Comparison of ENCODE assay signal across 6 cellular contexts in genomic region chr2:187516635-187517510, GRCh38. TPM values are rescaled to one million over a fixed set of nuclear protein-coding genes. Genes with fewer than 3 reads are reported as not detected.
"Had no signal": no experiment of that assay in that cellular context is flagged by ENCODE, and none has a peak within 500 bp of the region (broad histone marks: within the 10 kb centered on the region; RNA-seq: fewer than 3 reads in every experiment).

No MANE protein-coding gene starts in this region.

RNA-seq across cellular contexts. Expression of gene TFPI, which starts 37.4 kb away (rescaled TPM):
- total RNA-seq: activated B cell treated with CpG ODN at 0.5 μM for 24 hours; activated CD4-positive, alpha-beta memory T cell treated with anti-CD3 and anti-CD28 coated beads for 36 hours; activated CD8-positive, alpha-beta memory T cell treated with anti-CD3 and anti-CD28 coated beads for 36 hours; activated CD8-positive, alpha-beta T cell treated with anti-CD3 and anti-CD28 coated beads for 36 hours; activated naive CD4-positive, alpha-beta T cell treated with anti-CD3 and anti-CD28 coated beads for 36 hours; activated naive CD8-positive, alpha-beta T cell treated with anti-CD3 and anti-CD28 coated beads for 36 hours had no signal
